24 cellular contexts compared by ENCODE assay signal in the genomic region with DNA sequence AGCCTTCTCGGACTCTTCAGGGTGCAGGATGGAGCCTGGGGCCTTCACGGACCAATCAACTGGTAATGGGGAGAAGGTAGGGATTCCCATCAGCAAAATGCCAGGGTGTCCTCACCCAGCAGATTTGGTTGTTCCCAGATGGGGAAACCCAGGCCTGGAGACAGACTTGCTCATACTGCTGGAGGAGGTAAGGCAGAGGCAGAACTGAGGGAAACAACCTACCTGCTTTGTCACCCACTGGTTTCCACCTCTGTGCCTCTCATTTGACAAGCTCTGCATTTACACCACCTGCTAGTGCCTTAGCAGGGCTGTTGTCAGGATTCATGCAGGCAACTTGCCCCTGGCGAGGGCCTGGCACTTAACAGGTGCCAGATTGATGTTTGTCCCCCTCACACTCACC. TPM values are rescaled to one million over a fixed set of nuclear protein-coding genes. Genes with fewer than 3 reads are reported as not detected.
A peak's percentile ranks its signal among the peaks of the same experiment; 100 is the strongest.
DNase-seq lines count a peak whose midpoint lies in the region; FAIRE-seq and TF ChIP-seq lines count a peak whose summit lies in the region.
"Had no signal": no experiment of that assay in that cellular context is flagged by ENCODE, and none has a peak within 500 bp of the region (broad histone marks: within the 10 kb centered on the region; RNA-seq: fewer than 3 reads in every experiment).

No MANE protein-coding gene starts in this region.

- peak; percentile 52 for FAIRE-seq in bronchial epithelial cell (lab: Jason Lieb, UNC)
- FAIRE-seq: A204.1, D721Med, G401.6, GM12891, GM19239 had no signal

- no peak overlapping the region for H3K4me3 ChIP-seq in SK-N-MC
- H3K4me3 ChIP-seq in bronchial epithelial cell (ENCODE audit: low read depth, low read length): no peak overlapping the region
- H3K4me3 ChIP-seq: BLaER1 had no signal

- DNase-seq in SK-N-MC (ENCODE audit: low read depth, low spot score) (no peak), bronchial epithelial cell (ENCODE audit: low read depth) (no peak), head of caudate nucleus (peak in 26 of 42 donors; percentile 15 to 81 (median 43)), posterior vena cava (ENCODE audit: low spot score) (peak; percentile 17), globus pallidus (ENCODE audit: low spot score) (no peak), activated gamma-delta T cell treated with Interleukin-2 at 50 U/mL for 16 hours (no peak), amniotic stem cell (lab: John Stamatoyannopoulos, UW) (no peak), NOMO-1 treated with DMSO at 0.1 percent for 48 hours (lab: John Stamatoyannopoulos, UW; ENCODE audit: unreplicated experiment) (no peak)
- DNase-seq: 8988T; ACHN; BE2C; C1 segment of cervical spinal cord; Caco-2; Calu3; CD4-positive, alpha-beta T cell; CD8-positive, alpha-beta T cell; DMS79 treated with DMSO at 0.1 percent for 48 hours; GF-D8 had no signal

- H3K36me3 ChIP-seq in SK-N-MC (ENCODE audit: insufficient read depth, low read length): 0 out of 2 replicates have a peak, but pooled peaks cover 3% of the 10 kb centered on the region
- no peaks in the 10 kb centered on the region for H3K36me3 ChIP-seq in bronchial epithelial cell (ENCODE audit: control insufficient read depth, insufficient read depth, low read length)
- H3K36me3 ChIP-seq: BE2C, BLaER1 had no signal

- no peaks in the 10 kb centered on the region for H3K27me3 ChIP-seq in bronchial epithelial cell (ENCODE audit: control insufficient read depth, insufficient read depth, low read length)
- H3K27me3 ChIP-seq: BE2C, BLaER1 had no signal

- H3K27ac ChIP-seq in SK-N-MC: 0 out of 2 replicates have a peak overlapping the region, but pooled peaks have one; percentile 11
- H3K27ac ChIP-seq: BLaER1 had no signal

- no peaks in the 10 kb centered on the region for H3K9me3 ChIP-seq in SK-N-MC (ENCODE audit: low read depth, low read length)
- H3K9me3 ChIP-seq: BE2C, BLaER1, Caco-2 had no signal

- intact Hi-C loops in head of caudate nucleus (cut with DNase I): no loop called here
- intact Hi-C loops in posterior vena cava (cut with DNase I): no loop called here

- TF ChIP-seq CTCF in bronchial epithelial cell (IDR thresholded peaks at IDR 0.05; ENCODE audit: insufficient read depth, low read length, severe bottlenecking): no peak

- no peak overlapping the region for H3K9ac ChIP-seq in SK-N-MC (ENCODE audit: insufficient read length)
- H3K9ac ChIP-seq: BLaER1 had no signal

RNA-seq across cellular contexts. Expression of a gene that starts 15.9 kb away (rescaled TPM):
- total RNA-seq in bronchial epithelial cell (247 and 322 TPM in 2 replicates), posterior vena cava (not detected)
- total RNA-seq: Caco-2; CD4-positive, alpha-beta T cell; CD8-positive, alpha-beta T cell had no signal

Comparison
In these comparisons a context has a peak if more than half of its experiments do, and no peak if none do; other contexts are left out.
1. DNase-seq: peak in head of caudate nucleus (26 of 42) and posterior vena cava (single experiment); none in SK-N-MC (single experiment), bronchial epithelial cell (single experiment), globus pallidus (single experiment), activated gamma-delta T cell treated with Interleukin-2 at 50 U/mL for 16 hours (single experiment), amniotic stem cell (single experiment) and NOMO-1 treated with DMSO at 0.1 percent for 48 hours (single experiment).
2. RNA of a gene that starts 15.9 kb away (total RNA-seq): 247 to 322 TPM in bronchial epithelial cell; not detected in posterior vena cava; every median in the first group is over 100 times any median in the second.